10 cellular contexts compared by ENCODE assay signal in the genomic region with DNA sequence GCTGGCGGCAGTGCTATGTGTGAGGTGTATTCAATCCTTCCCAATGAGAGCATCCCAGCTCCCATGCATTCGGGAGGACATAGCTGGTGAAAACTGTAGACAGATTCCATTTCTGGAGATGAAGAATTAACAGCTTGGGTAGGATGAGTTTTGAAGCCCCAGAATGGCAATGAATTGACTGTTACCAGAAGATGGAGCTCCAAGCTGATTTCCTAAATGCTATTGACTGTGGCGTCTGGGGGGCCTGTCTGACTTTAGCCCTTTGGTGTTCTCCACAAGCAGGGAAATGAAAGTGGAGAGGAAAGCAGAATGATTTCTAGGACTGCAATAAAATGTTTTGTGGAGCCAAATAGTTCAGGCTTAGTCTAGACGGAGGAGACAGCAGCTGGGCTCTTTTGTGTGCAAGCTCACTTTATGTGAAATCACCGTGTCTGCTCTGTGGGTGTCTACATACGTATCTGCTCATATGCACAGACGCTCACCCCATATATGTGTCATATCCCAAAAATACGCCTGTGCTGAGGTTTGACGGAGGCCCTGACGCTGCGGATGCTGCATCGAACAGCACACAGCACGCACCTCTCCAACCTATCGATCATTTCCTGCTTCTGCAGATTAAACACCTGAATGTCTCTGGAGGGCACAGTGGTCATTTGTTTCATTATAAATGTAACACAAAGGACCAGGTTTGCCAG.
DNase-seq lines count a peak whose midpoint lies in the region; ATAC-seq and TF ChIP-seq lines count a peak whose summit lies in the region.
"Had no signal": no experiment of that assay in that cellular context is flagged by ENCODE, and none has a peak within 500 bp of the region (broad histone marks: within the 10 kb centered on the region; RNA-seq: fewer than 3 reads in every experiment).

No MANE protein-coding gene starts in this region.

- peak; percentile 75 for TF ChIP-seq CTCF in neural cell (IDR thresholded peaks at IDR 0.05; ENCODE audit: poor library complexity, severe bottlenecking)

- no peak overlapping the region for H2BK5ac ChIP-seq in neuronal stem cell (ENCODE audit: low read length)

- no peaks in the 10 kb centered on the region for H3K79me2 ChIP-seq in neural cell (replicated peaks; ENCODE audit: insufficient read depth, low read length)
- H3K79me2 ChIP-seq: parathyroid adenoma had no signal

- H2AK5ac ChIP-seq in neuronal stem cell (ENCODE audit: low read depth, low read length) = no peak overlapping the region

- H3K9ac ChIP-seq in neural cell (ENCODE audit: low read length) (peak overlapping the region; percentile 38), neuronal stem cell (ENCODE audit: low read depth, low read length, poor library complexity) (no peak overlapping the region)
- H3K9ac ChIP-seq: parathyroid adenoma had no signal

- H3K4me2 ChIP-seq in neural cell (ENCODE audit: low read length) = no peak overlapping the region
- H3K4me2 ChIP-seq in neuronal stem cell (ENCODE audit: insufficient read depth, low read length, poor library complexity, severe bottlenecking) = no peak overlapping the region

- H2BK120ac ChIP-seq in neuronal stem cell (ENCODE audit: low read depth, low read length) = no peak overlapping the region

- H3K23ac ChIP-seq in neuronal stem cell (ENCODE audit: low read depth, low read length, poor library complexity) = no peak overlapping the region

- peaks cover 21% of the 10 kb centered on the region for H3K36me3 ChIP-seq in neural cell (ENCODE audit: insufficient read depth, low read length)
- H3K36me3 ChIP-seq in neuronal stem cell (replicated peaks in 1 of 2; ENCODE audit: control insufficient read depth in 2 of 2, insufficient read depth in 2 of 2, low read length in 2 of 2) = no peaks in the 10 kb centered on the region

- no peak overlapping the region for H3K4me3 ChIP-seq in neural cell (ENCODE audit: low read length)
- H3K4me3 ChIP-seq in neuronal stem cell (ENCODE audit: low read length in 2 of 2) = no peak overlapping the region

- H4K91ac ChIP-seq in neuronal stem cell (ENCODE audit: low read depth, low read length, poor library complexity) = no peak overlapping the region

- H3K4me1 ChIP-seq in neuronal stem cell (ENCODE audit: control insufficient read depth in 2 of 2, insufficient read depth in 1 of 2, low read depth in 1 of 2, low read length in 2 of 2) = no peaks in the 10 kb centered on the region
- H3K4me1 ChIP-seq: parathyroid adenoma had no signal

- no peak overlapping the region for H2BK12ac ChIP-seq in neuronal stem cell (ENCODE audit: low read length)

- H3K27ac ChIP-seq in neural cell (ENCODE audit: low read length) = no peak overlapping the region
- no peak overlapping the region for H3K27ac ChIP-seq in neuronal stem cell (replicated peaks; ENCODE audit: low read length)
- H3K27ac ChIP-seq: parathyroid adenoma had no signal

- no peaks in the 10 kb centered on the region for H4K20me1 ChIP-seq in neural cell (ENCODE audit: insufficient read depth)

- H3K14ac ChIP-seq in neuronal stem cell (ENCODE audit: low read length) = no peak overlapping the region

- no peaks in the 10 kb centered on the region for H3K9me2 ChIP-seq in neural cell (ENCODE audit: insufficient read depth, low read length)

- H4K8ac ChIP-seq in neuronal stem cell (ENCODE audit: low read depth, low read length) = no peak overlapping the region

- no peaks in the 10 kb centered on the region for H3F3A ChIP-seq in neural cell (ENCODE audit: insufficient read depth, low read length, poor library complexity, severe bottlenecking)

- no CpG with 5 or more reads among the region's 14 CpGs for WGBS in neuronal stem cell (ENCODE audit: extremely low coverage in 2 of 2, insufficient read length in 2 of 2, insufficient replicate concordance in 1 of 2), 2 donors

- peak; percentile 50 for DNase-seq in D341Med (ENCODE audit: low spot score)
- peak; percentile 29 for DNase-seq in HT-29 (ENCODE audit: low spot score)
- peak; percentile 6 for DNase-seq in dermis blood vessel endothelial cell
- DNase-seq in HuH-7.5 (ENCODE audit: low spot score) = no peak
- DNase-seq in neuronal stem cell (ENCODE audit: low spot score) = no peak
- DNase-seq: activated T-cell treated with anti-CD3 and anti-CD28 coated beads, Interleukin-2, amount 50 U/mL, for 1 hour; T-helper 9 cell had no signal

- H2BK15ac ChIP-seq in neuronal stem cell (ENCODE audit: low read length) = no peak overlapping the region

- H3K18ac ChIP-seq in neuronal stem cell (ENCODE audit: low read length) = no peak overlapping the region

- H3K27me3 ChIP-seq in neural cell (ENCODE audit: insufficient read depth, low read depth, low read length) = no peaks in the 10 kb centered on the region
- H3K27me3 ChIP-seq in neuronal stem cell (ENCODE audit: control insufficient read depth in 3 of 3, insufficient read depth in 3 of 3, low read depth in 1 of 3, low read length in 3 of 3) = peaks cover 0 to 3% (median 0%) of the 10 kb centered on the region in 3 experiments

- TF ChIP-seq EP300 in neural cell (conservative IDR thresholded peaks at IDR 0.05; ENCODE audit: poor library complexity, severe bottlenecking) = no peak

- no peaks in the 10 kb centered on the region for H3K79me1 ChIP-seq in neuronal stem cell (ENCODE audit: low read depth, low read length)

- no peak overlapping the region for H3K4ac ChIP-seq in neuronal stem cell (ENCODE audit: low read length)

- TF ChIP-seq RAD21 in neural cell (conservative IDR thresholded peaks at IDR 0.05) = peak; percentile 81

- no peaks in the 10 kb centered on the region for H3K9me3 ChIP-seq in neural cell (ENCODE audit: low read length)
- H3K9me3 ChIP-seq in neuronal stem cell (replicated peaks in 1 of 2; ENCODE audit: control insufficient read depth in 2 of 2, insufficient read depth in 1 of 2, low read depth in 1 of 2, low read length in 2 of 2) = no peaks in the 10 kb centered on the region

- H2AFZ ChIP-seq in neural cell (ENCODE audit: low read depth, low read length) = no peak overlapping the region
- H2AFZ ChIP-seq in neuronal stem cell (ENCODE audit: low read length) = no peak overlapping the region
- H2AFZ ChIP-seq: parathyroid adenoma had no signal

- ATAC-seq in HG03432 (IDR thresholded peaks at IDR 0.05; ENCODE audit: unreplicated experiment) = no peak

TF ChIP-seq in neural cell, 6 proteins besides CTCF, POLR2A, EP300 and RAD21:
- TF ChIP-seq SMC3 (conservative IDR thresholded peaks at IDR 0.05; ENCODE audit: poor library complexity) = peak; percentile 77
- TF ChIP-seq, protein P1, sequence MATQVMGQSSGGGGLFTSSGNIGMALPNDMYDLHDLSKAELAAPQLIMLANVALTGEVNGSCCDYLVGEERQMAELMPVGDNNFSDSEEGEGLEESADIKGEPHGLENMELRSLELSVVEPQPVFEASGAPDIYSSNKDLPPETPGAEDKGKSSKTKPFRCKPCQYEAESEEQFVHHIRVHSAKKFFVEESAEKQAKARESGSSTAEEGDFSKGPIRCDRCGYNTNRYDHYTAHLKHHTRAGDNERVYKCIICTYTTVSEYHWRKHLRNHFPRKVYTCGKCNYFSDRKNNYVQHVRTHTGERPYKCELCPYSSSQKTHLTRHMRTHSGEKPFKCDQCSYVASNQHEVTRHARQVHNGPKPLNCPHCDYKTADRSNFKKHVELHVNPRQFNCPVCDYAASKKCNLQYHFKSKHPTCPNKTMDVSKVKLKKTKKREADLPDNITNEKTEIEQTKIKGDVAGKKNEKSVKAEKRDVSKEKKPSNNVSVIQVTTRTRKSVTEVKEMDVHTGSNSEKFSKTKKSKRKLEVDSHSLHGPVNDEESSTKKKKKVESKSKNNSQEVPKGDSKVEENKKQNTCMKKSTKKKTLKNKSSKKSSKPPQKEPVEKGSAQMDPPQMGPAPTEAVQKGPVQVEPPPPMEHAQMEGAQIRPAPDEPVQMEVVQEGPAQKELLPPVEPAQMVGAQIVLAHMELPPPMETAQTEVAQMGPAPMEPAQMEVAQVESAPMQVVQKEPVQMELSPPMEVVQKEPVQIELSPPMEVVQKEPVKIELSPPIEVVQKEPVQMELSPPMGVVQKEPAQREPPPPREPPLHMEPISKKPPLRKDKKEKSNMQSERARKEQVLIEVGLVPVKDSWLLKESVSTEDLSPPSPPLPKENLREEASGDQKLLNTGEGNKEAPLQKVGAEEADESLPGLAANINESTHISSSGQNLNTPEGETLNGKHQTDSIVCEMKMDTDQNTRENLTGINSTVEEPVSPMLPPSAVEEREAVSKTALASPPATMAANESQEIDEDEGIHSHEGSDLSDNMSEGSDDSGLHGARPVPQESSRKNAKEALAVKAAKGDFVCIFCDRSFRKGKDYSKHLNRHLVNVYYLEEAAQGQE (IDR thresholded peaks at IDR 0.05; ENCODE audit: borderline replicate concordance) = no peak

Comparison
In these comparisons a context has a peak if more than half of its experiments do, and no peak if none do; other contexts are left out.
1. DNase-seq: peak in D341Med (single experiment), HT-29 (single experiment) and dermis blood vessel endothelial cell (single experiment); none in HuH-7.5 (single experiment) and neuronal stem cell (single experiment).